Comparison of ENCODE assay signal across 9 cellular contexts in the genomic region with DNA sequence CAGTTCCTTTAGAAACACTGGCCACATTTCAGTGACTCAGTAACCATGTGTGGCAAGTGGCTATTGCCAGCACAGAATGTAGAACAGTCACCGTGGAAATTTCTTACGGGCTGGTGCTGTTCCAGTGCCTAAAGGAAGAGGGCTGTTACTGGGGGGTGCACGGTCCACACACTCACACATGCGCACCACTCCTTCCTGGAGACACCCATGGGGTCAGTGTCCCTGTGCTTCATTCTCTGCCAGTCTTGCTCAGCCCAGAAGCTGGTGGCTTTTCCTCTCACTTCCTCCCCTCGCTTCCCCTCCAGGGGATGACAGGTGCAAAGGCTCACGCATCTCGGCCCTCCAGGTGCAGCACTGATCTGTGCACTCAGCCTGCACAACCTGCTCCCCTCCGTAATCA.
DNase-seq lines count a peak whose midpoint lies in the region; ATAC-seq and TF ChIP-seq lines count a peak whose summit lies in the region.
"Had no signal": no experiment of that assay in that cellular context is flagged by ENCODE, and none has a peak within 500 bp of the region (broad histone marks: within the 10 kb centered on the region; RNA-seq: fewer than 3 reads in every experiment).

No MANE protein-coding gene starts in this region.

- TF ChIP-seq CTCF in left lung (IDR thresholded peaks at IDR 0.05) (no peak), ascending aorta (IDR thresholded peaks at IDR 0.05) (no peak)

- H3K36me3 ChIP-seq in left lung (peaks cover 0 to 4% of the 10 kb centered on the region in 2 donors), ascending aorta (peaks cover 0 to 3% of the 10 kb centered on the region in 2 donors)

- H3K4me1 ChIP-seq in left lung: peaks cover 0 to 7% of the 10 kb centered on the region in 2 donors
- no peaks in the 10 kb centered on the region for H3K4me1 ChIP-seq in ascending aorta

- H3K27ac ChIP-seq in left lung (no peak overlapping the region), ascending aorta (no peak overlapping the region)

- no peaks in the 10 kb centered on the region for H3K9me3 ChIP-seq in left lung
- H3K9me3 ChIP-seq in ascending aorta: no peaks in the 10 kb centered on the region

- H3K27me3 ChIP-seq in left lung: no peaks in the 10 kb centered on the region
- H3K27me3 ChIP-seq in ascending aorta: no peaks in the 10 kb centered on the region

- intact Hi-C loops in left lung (cut with DNase I) (no loop called here), ascending aorta (cut with DNase I) (no loop called here)

- H3K4me3 ChIP-seq in left lung (no peak overlapping the region), ascending aorta (no peak overlapping the region)

- DNase-seq in left lung: peak in 1 of 2 donors; percentile 41
- DNase-seq in COR-L47 (lab: John Stamatoyannopoulos, UW): no peak
- DNase-seq in ascending aorta (ENCODE audit: low spot score in 2 of 2): no peak
- no peak for DNase-seq in occipital lobe (lab: John Stamatoyannopoulos, UW)
- DNase-seq: T1000 had no signal

- ATAC-seq in GM18502 (IDR thresholded peaks at IDR 0.05; ENCODE audit: poor library complexity, unreplicated experiment) (peak; percentile 86), GM21528 (IDR thresholded peaks at IDR 0.05; ENCODE audit: low FRiP score, unreplicated experiment) (peak; percentile 88), HG03439 (IDR thresholded peaks at IDR 0.05; ENCODE audit: unreplicated experiment) (peak; percentile 47), left lung (peak; percentile 36), SK-N-SH treated with all-trans-retinoic acid at 6 μM for 48 hours (no peak)

TF ChIP-seq in SK-N-SH treated with all-trans-retinoic acid at 6 μM for 48 hours, 23 proteins besides CTCF, POLR2A, EP300 and RAD21:
- TF ChIP-seq ZC3H10 (CRISPR knock-in tag; IDR thresholded peaks at IDR 0.05): no peak
- no peak for TF ChIP-seq SNAI2 (CRISPR knock-in tag; IDR thresholded peaks at IDR 0.05)
- TF ChIP-seq OSR1 (CRISPR knock-in tag; IDR thresholded peaks at IDR 0.05): no peak
- no peak for TF ChIP-seq GLIS3 (CRISPR knock-in tag; IDR thresholded peaks at IDR 0.05)
- no peak for TF ChIP-seq ZFP3 (CRISPR knock-in tag; IDR thresholded peaks at IDR 0.05)
- TF ChIP-seq CSDC2 (CRISPR knock-in tag; IDR thresholded peaks at IDR 0.05): no peak
